ENCODE assay signal across 8 cellular contexts in the genomic region with DNA sequence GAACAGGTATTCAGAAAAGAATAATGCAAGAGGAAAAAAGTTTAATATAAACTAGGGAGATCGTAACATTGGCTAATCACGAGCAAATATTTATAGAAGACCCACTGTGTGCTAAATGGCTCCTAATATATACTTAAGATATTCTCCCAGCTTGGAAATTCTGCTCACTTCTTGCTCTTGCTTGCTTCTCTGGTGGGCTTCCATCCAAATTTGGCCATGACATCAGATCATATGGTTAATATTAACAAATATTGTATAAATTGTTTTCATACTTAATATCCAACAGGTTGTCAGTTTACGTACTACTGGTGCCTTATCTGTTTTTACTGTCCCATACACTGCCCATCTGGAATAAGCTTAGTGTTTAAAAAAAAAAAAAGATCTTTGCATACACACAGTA. TPM values are rescaled to one million over a fixed set of nuclear protein-coding genes. Genes with fewer than 3 reads are reported as not detected.
DNase-seq lines count a peak whose midpoint lies in the region.

No MANE protein-coding gene starts in this region.

- no peaks in the 10 kb centered on the region for H3K9me3 Mint-ChIP-seq in activated T-helper 2 cell treated with anti-CD3 and anti-CD28 coated beads, Interferon-gamma antibody, Interleukin-2, Interleukin-4, amounts not matched to agents 10 μg/mL and 5 μg/mL and 100 μg/mL, durations not matched to agents 14 hours and 24 hours and 36 hours

- DNase-seq in NCI-H82 (lab: John Stamatoyannopoulos, UW) (peak; percentile 60), NCI-H82 treated with DMSO at 0.1 percent for 48 hours (lab: John Stamatoyannopoulos, UW; ENCODE audit: unreplicated experiment) (no peak), Kasumi-1 (lab: John Stamatoyannopoulos, UW) (no peak), iPS-NIHi11 (ENCODE audit: low spot score) (no peak)
- no peak for DNase-seq in activated T-helper 2 cell treated with anti-CD3 and anti-CD28 coated beads, Interferon-gamma antibody, Interleukin-2, Interleukin-4, amounts not matched to agents 10 μg/mL and 5 μg/mL and 100 μg/mL, durations not matched to agents 14 hours and 24 hours and 36 hours (ENCODE audit: low spot score)
- DNase-seq in effector CD4-positive, alpha-beta T cell: no peak

- H3K36me3 Mint-ChIP-seq in activated T-helper 2 cell treated with anti-CD3 and anti-CD28 coated beads, Interferon-gamma antibody, Interleukin-2, Interleukin-4, amounts not matched to agents 10 μg/mL and 5 μg/mL and 100 μg/mL, durations not matched to agents 14 hours and 24 hours and 36 hours (ENCODE audit: low read depth): peaks cover 49% of the 10 kb centered on the region

- intact Hi-C loops in activated T-helper 2 cell treated with anti-CD3 and anti-CD28 coated beads, Interferon-gamma antibody, Interleukin-2, Interleukin-4, amounts not matched to agents 10 μg/mL and 5 μg/mL and 100 μg/mL, durations not matched to agents 14 hours and 24 hours and 36 hours (cut with micrococcal nuclease): loop anchor here (2.0 to 10.0 kb wide), 4 partner anchors 18 to 1728 kb away; a partner anchor contains a TSS

- H3K4me1 Mint-ChIP-seq in activated T-helper 2 cell treated with anti-CD3 and anti-CD28 coated beads, Interferon-gamma antibody, Interleukin-2, Interleukin-4, amounts not matched to agents 10 μg/mL and 5 μg/mL and 100 μg/mL, durations not matched to agents 14 hours and 24 hours and 36 hours (ENCODE audit: low read depth): peaks cover 47% of the 10 kb centered on the region

- peak overlapping the region; percentile 74; the same call in 1 of the 2 replicates for H3K4me3 ChIP-seq in iPS-18c (ENCODE audit: insufficient read depth, low read depth, low read length)
- peak overlapping the region; percentile 69 to 90 (median 75) for H3K4me3 ChIP-seq in subcutaneous abdominal adipose tissue (ENCODE audit: low read depth in 1 of 5, low read length in 5 of 5)

- no peaks in the 10 kb centered on the region for H3K27me3 Mint-ChIP-seq in activated T-helper 2 cell treated with anti-CD3 and anti-CD28 coated beads, Interferon-gamma antibody, Interleukin-2, Interleukin-4, amounts not matched to agents 10 μg/mL and 5 μg/mL and 100 μg/mL, durations not matched to agents 14 hours and 24 hours and 36 hours (ENCODE audit: low read depth)

- peaks cover 0 to 26% (median 19%) of the 10 kb centered on the region in 5 donors for H3K4me1 ChIP-seq in subcutaneous abdominal adipose tissue (ENCODE audit: control insufficient read depth in 5 of 5, insufficient read depth in 5 of 5, low read length in 5 of 5)

- H3K27ac ChIP-seq in subcutaneous abdominal adipose tissue (ENCODE audit: low read depth, low read length): peak overlapping the region; percentile 95

- H3K9me3 ChIP-seq in iPS-18c (ENCODE audit: control insufficient read depth, insufficient read depth, low read length) (no peaks in the 10 kb centered on the region), subcutaneous abdominal adipose tissue (ENCODE audit: control insufficient read depth in 5 of 5, low read length in 5 of 5) (no peaks in the 10 kb centered on the region)

- H3K4me3 Mint-ChIP-seq in activated T-helper 2 cell treated with anti-CD3 and anti-CD28 coated beads, Interferon-gamma antibody, Interleukin-2, Interleukin-4, amounts not matched to agents 10 μg/mL and 5 μg/mL and 100 μg/mL, durations not matched to agents 14 hours and 24 hours and 36 hours (ENCODE audit: low read depth): peak overlapping the region; percentile 89

- peak overlapping the region in 4 of 5 donors; percentile 82 to 89 (median 86) for H3K9ac ChIP-seq in subcutaneous abdominal adipose tissue (ENCODE audit: low read length in 5 of 5)

- peak overlapping the region; percentile 99 for H3K27ac Mint-ChIP-seq in activated T-helper 2 cell treated with anti-CD3 and anti-CD28 coated beads, Interferon-gamma antibody, Interleukin-2, Interleukin-4, amounts not matched to agents 10 μg/mL and 5 μg/mL and 100 μg/mL, durations not matched to agents 14 hours and 24 hours and 36 hours

- no peaks in the 10 kb centered on the region for H3K27me3 ChIP-seq in subcutaneous abdominal adipose tissue (ENCODE audit: control insufficient read depth in 5 of 5, insufficient read depth in 4 of 5, low read length in 5 of 5)

- peaks cover 2 to 21% (median 12%) of the 10 kb centered on the region in 5 donors for H3K36me3 ChIP-seq in subcutaneous abdominal adipose tissue (ENCODE audit: control insufficient read depth in 5 of 5, insufficient read depth in 5 of 5, low read length in 5 of 5)

RNA-seq across cellular contexts. Expression of a gene that starts 1.1 kb away (rescaled TPM):
- 27.1 and 33.2 TPM in 2 replicates for total RNA-seq in activated T-helper 2 cell treated with anti-CD3 and anti-CD28 coated beads, Interferon-gamma antibody, Interleukin-2, Interleukin-4, amounts not matched to agents 10 μg/mL and 5 μg/mL and 100 μg/mL, durations not matched to agents 14 hours and 24 hours and 36 hours

RNA-seq across cellular contexts. Expression of a gene that starts 27.7 kb away (rescaled TPM):
- total RNA-seq in activated T-helper 2 cell treated with anti-CD3 and anti-CD28 coated beads, Interferon-gamma antibody, Interleukin-2, Interleukin-4, amounts not matched to agents 10 μg/mL and 5 μg/mL and 100 μg/mL, durations not matched to agents 14 hours and 24 hours and 36 hours: 569 and 589 TPM in 2 replicates
